8 cellular contexts compared by ENCODE assay signal in the genomic region with DNA sequence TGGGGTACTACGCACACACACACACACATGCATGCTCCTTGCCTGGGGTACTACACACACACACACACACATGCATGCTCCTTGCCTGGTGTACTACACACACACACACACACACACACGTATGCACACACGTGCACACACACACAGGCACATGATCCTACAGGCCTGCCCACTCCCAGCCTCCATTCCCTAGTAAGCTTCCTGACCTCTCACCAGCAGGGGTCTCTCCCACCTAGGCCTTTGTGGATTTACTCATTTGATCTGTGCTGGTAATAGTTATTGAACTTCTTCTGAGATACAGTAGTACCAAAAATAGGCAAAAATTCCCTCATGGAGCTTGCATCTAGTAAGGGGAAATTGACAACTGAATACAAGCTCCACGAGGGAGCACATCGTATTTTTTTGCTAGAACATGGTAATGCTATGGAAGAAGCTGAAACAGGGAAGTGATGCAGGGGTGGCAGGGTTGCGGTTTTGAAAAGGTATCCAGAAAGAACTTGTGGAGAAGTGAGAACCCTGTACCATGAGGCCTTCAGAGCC. TPM values are rescaled to one million over a fixed set of nuclear protein-coding genes. Genes with fewer than 3 reads are reported as not detected.
A peak's percentile ranks its signal among the peaks of the same experiment; 100 is the strongest.
DNase-seq lines count a peak whose midpoint lies in the region; ATAC-seq and FAIRE-seq lines count a peak whose summit lies in the region.

No MANE protein-coding gene starts in this region.

- no peaks in the 10 kb centered on the region for H3K9me3 ChIP-seq in small intestine (ENCODE audit: control insufficient read depth, low read depth)

- in situ Hi-C loops in KBM-7 (cut with MboI; ENCODE audit: low pct_unique_long_range_greater_than_20kb, low sequenced_read_pairs) = no loop called here

- H3K27ac ChIP-seq in small intestine (ENCODE audit: low read depth in 1 of 2, low read length in 1 of 2) = no peak overlapping the region

- no peak overlapping the region for H3K4me3 ChIP-seq in small intestine (ENCODE audit: low read depth in 1 of 2, low read length in 2 of 2)

- intact Hi-C loops in left cardiac atrium (cut with DNase I) = loop anchor here (1.0 to 2.0 kb wide), 2 partner anchors 162 to 168 kb away; no protein-coding TSS in a partner anchor

- no peaks in the 10 kb centered on the region for H3K27me3 ChIP-seq in small intestine (ENCODE audit: control insufficient read depth in 2 of 2, insufficient read depth in 2 of 2, low read length in 2 of 2)

- no peak for FAIRE-seq in small intestine (lab: Jason Lieb, UNC)

- no peaks in the 10 kb centered on the region for H3K4me1 ChIP-seq in small intestine (ENCODE audit: control insufficient read depth in 2 of 2, insufficient read depth in 1 of 2, low read depth in 1 of 2, low read length in 1 of 2)

- 60 to 62% (median 61%) methylated on average over 6 of the region's 6 CpGs for WGBS in small intestine, 3 donors

- ATAC-seq in left cardiac atrium = peak; percentile 70 to 75
- ATAC-seq in HG03378 (IDR thresholded peaks at IDR 0.05; ENCODE audit: unreplicated experiment) = no peak

- no peaks in the 10 kb centered on the region for H3K36me3 ChIP-seq in small intestine (ENCODE audit: control insufficient read depth in 2 of 2, insufficient read depth in 2 of 2, low read length in 2 of 2)

- DNase-seq in DMS53 (lab: John Stamatoyannopoulos, UW) (peak; percentile 15), DMS53 treated with DMSO at 0.1 percent for 48 hours (lab: John Stamatoyannopoulos, UW; ENCODE audit: unreplicated experiment) (no peak), KBM-7 (peak; percentile 75), left cardiac atrium (peak; percentile 47), small intestine (peak; percentile 47), DMS153 (lab: John Stamatoyannopoulos, UW) (no peak)
- peak; percentile 45 to 54 for DNase-seq in activated CD4-positive, alpha-beta T cell treated with anti-CD3 and anti-CD28 coated beads, Interleukin-2, amount 50 U/mL, for 48 hours

RNA-seq across cellular contexts. Expression of a gene that starts 19.1 kb away (rescaled TPM):
- total RNA-seq in left cardiac atrium = 1 to 10 TPM; 1.8 to 2.5 TPM
- polyA plus RNA-seq in small intestine = 10 to 100 TPM in 2 of 3 donors, 1 to 10 TPM in 1; 1.7 to 12.7 (median 10.5) TPM

RNA-seq across cellular contexts. Expression of a gene that starts 19.2 kb away (rescaled TPM):
- 10 to 100 TPM; 39.0 to 49.1 TPM for total RNA-seq in left cardiac atrium
- polyA plus RNA-seq in small intestine = 10 to 100 TPM; 30.5 to 49.0 (median 35.9) TPM

RNA-seq across cellular contexts. Expression of a gene that starts 26.8 kb away (rescaled TPM):
- total RNA-seq in left cardiac atrium = 10 to 100 TPM; 20.5 to 41.6 TPM
- polyA plus RNA-seq in small intestine = 10 to 100 TPM; 15.1 to 34.3 (median 17.9) TPM

Comparison
In these comparisons a context has a peak if more than half of its experiments do, and no peak if none do; other contexts are left out.
1. DNase-seq: peak in DMS53 (single experiment), KBM-7 (single experiment), activated CD4-positive, alpha-beta T cell treated with anti-CD3 and anti-CD28 coated beads, Interleukin-2, amount 50 U/mL, for 48 hours (2 of 2), left cardiac atrium (single experiment) and small intestine (single experiment); none in DMS53 treated with DMSO at 0.1 percent for 48 hours (single experiment) and DMS153 (single experiment).